ENCODE assay signal across 1 cellular context in genomic region chr14:35932659-35933159, GRCh38.
TF ChIP-seq lines count a peak whose summit lies in the region.

No MANE protein-coding gene starts in this region.

TF ChIP-seq in GM23338, 12 proteins besides CTCF, POLR2A, EP300 and RAD21 (continued from another document):
- TF ChIP-seq ZNF462 (CRISPR knock-in tag; IDR thresholded peaks at IDR 0.05) (no peak), ETS1 (IDR thresholded peaks at IDR 0.05) (no peak), ZNF331 (CRISPR knock-in tag; IDR thresholded peaks at IDR 0.05; ENCODE audit: low read depth) (no peak), STAT1 (IDR thresholded peaks at IDR 0.05; ENCODE audit: unreplicated experiment) (no peak), POLR2AphosphoS5 (IDR thresholded peaks at IDR 0.05; ENCODE audit: low read depth) (no peak), ZNF114 (CRISPR knock-in tag; IDR thresholded peaks at IDR 0.05) (no peak)
TF ChIP-seq in GM23338: peak in this region for 0.
